In genomic region chr13:67619987-67620386, GRCh38 we compare ENCODE assay signal across 15 cellular contexts.
A peak's percentile ranks its signal among the peaks of the same experiment; 100 is the strongest.
DNase-seq lines count a peak whose midpoint lies in the region; ATAC-seq, FAIRE-seq and TF ChIP-seq lines count a peak whose summit lies in the region.
"Had no signal": no experiment of that assay in that cellular context is flagged by ENCODE, and none has a peak within 500 bp of the region (broad histone marks: within the 10 kb centered on the region; RNA-seq: fewer than 3 reads in every experiment).

No MANE protein-coding gene starts in this region.

- no peaks in the 10 kb centered on the region for H4K20me1 ChIP-seq in IMR-90 (ENCODE audit: insufficient read depth, low read length)

- no peak overlapping the region for H3K27ac ChIP-seq in A549
- no peak overlapping the region for H3K27ac ChIP-seq in IMR-90 (ENCODE audit: insufficient read depth, low read length)
- H3K27ac ChIP-seq: neutrophil had no signal

- no peak overlapping the region for H3K4ac ChIP-seq in IMR-90 (ENCODE audit: low read depth, low read length)

- H2AK9ac ChIP-seq in IMR-90 (replicated peaks; ENCODE audit: low read depth, low read length, poor library complexity) = no peak overlapping the region

- peak overlapping the region; percentile 47; the same call in 1 of the 2 replicates for H2BK120ac ChIP-seq in IMR-90 (ENCODE audit: low read depth, low read length)

- TF ChIP-seq EP300 in A549 (IDR thresholded peaks at IDR 0.05) = no peak

- no peaks in the 10 kb centered on the region for H3K9me1 ChIP-seq in IMR-90 (ENCODE audit: insufficient read depth, low read length)

- no peak overlapping the region for H2AFZ ChIP-seq in IMR-90 (replicated peaks; ENCODE audit: low read length, poor library complexity)

- H3K56ac ChIP-seq in IMR-90 (ENCODE audit: extremely low read depth, insufficient read depth, low read length) = no peak overlapping the region

- ATAC-seq in A549 = peak; percentile 62 to 69; a peak in 4 of 6 replicates
- peak; percentile 53 for ATAC-seq in IMR-90 (ENCODE audit: low read depth)
- no peak for ATAC-seq in HG02798 (IDR thresholded peaks at IDR 0.05; ENCODE audit: poor library complexity, unreplicated experiment)
- ATAC-seq: T-helper 17 cell had no signal

- dilution Hi-C loops in IMR-90 (cut with HindIII; ENCODE audit: low sequenced_read_pairs, unreplicated experiment) = no loop called here

- peak in 1 of 2 experiments; percentile 10 for DNase-seq in A549 (ENCODE audit: low read depth in 1 of 2, low spot score in 1 of 2)
- DNase-seq in IMR-90 = peak; percentile 64
- peak; percentile 42 for DNase-seq in adipocyte (ENCODE audit: low read depth)
- DNase-seq in kidney tubule cell (ENCODE audit: low spot score) = peak; percentile 45
- no peak for DNase-seq in NCI-H1048 (lab: John Stamatoyannopoulos, UW)
- no peak for DNase-seq in COLO829 (ENCODE audit: low spot score)
- DNase-seq in NCI-H2029 treated with DMSO at 0.1 percent for 48 hours (lab: John Stamatoyannopoulos, UW) = no peak
- DNase-seq: activated CD4-positive, alpha-beta T cell treated with anti-CD3 and anti-CD28 coated beads for 1 hour; activated naive CD8-positive, alpha-beta T cell treated with anti-CD3 and anti-CD28 coated beads for 36 hours; NCI-H2227 treated with DMSO at 0.1 percent for 48 hours; stimulated activated CD4-positive, alpha-beta T cell treated with anti-CD3 and anti-CD28 coated beads, Interleukin-12 subunit alpha, Interleukin-12 subunit beta, amount 100 ng/mL, for 4 hours; T-helper 17 cell had no signal

- in situ Hi-C loops in IMR-90 (cut with MboI; ENCODE audit: low sequenced_read_pairs) = no loop called here

- BruUV-seq in IMR-90 (replicated peaks; lab: Mats Ljungman, UMichigan) = no TSS peak

- CTCF ChIA-PET in A549 (lab: Yijun Ruan, JAX) (no interaction called here), IMR-90 (lab: Yijun Ruan, JAX) (interaction anchor here (0.6 kb wide), 1 partner anchor 23 kb away, joined by 4 read pairs; no protein-coding TSS in a partner anchor)

- WGBS in A549 (ENCODE audit: missing lambda C conversion rate) = 19% methylated on average over 2 of the region's 2 CpGs
- no CpG with 5 or more reads among the region's 2 CpGs for WGBS in IMR-90 (ENCODE audit: extremely low coverage in 2 of 2, insufficient read length in 1 of 2), 2 experiments

- H3K14ac ChIP-seq in IMR-90 (replicated peaks; ENCODE audit: low read depth, low read length) = no peak overlapping the region

- no peaks in the 10 kb centered on the region for H3K9me3 ChIP-seq in A549
- H3K9me3 ChIP-seq in IMR-90 (ENCODE audit: control insufficient read depth, insufficient read depth, low read length) = no peaks in the 10 kb centered on the region
- no peaks in the 10 kb centered on the region for H3K9me3 ChIP-seq in adipocyte (ENCODE audit: control insufficient read depth, low read length)
- H3K9me3 ChIP-seq: neutrophil had no signal

- H2BK5ac ChIP-seq in IMR-90 (ENCODE audit: low read depth, low read length, poor library complexity, severe bottlenecking) = peak overlapping the region; percentile 71

- no peak overlapping the region for H4K5ac ChIP-seq in IMR-90 (ENCODE audit: low read depth, low read length)

- no peak overlapping the region for H4K8ac ChIP-seq in IMR-90 (ENCODE audit: low read depth in 2 of 2, low read length in 2 of 2)

- no peak overlapping the region for H3K23ac ChIP-seq in IMR-90 (ENCODE audit: low read depth, low read length)

- FAIRE-seq in A549 (lab: Jason Lieb, UNC) = no peak

- POLR2A ChIA-PET in A549 (lab: Yijun Ruan, JAX) = no interaction called here
- POLR2A ChIA-PET in IMR-90 (lab: Charles Lee; ENCODE audit: unreplicated experiment) = no interaction called here

- TF ChIP-seq POLR2A in A549 (IDR thresholded peaks at IDR 0.05; ENCODE audit: low read length) (no peak), IMR-90 (IDR thresholded peaks at IDR 0.05; ENCODE audit: low read depth, low read length) (no peak)

- no peak overlapping the region for H2BK15ac ChIP-seq in IMR-90 (ENCODE audit: low read depth, low read length)

- H2BK20ac ChIP-seq in IMR-90 (ENCODE audit: low read depth, low read length) = no peak overlapping the region

- H3K18ac ChIP-seq in IMR-90 (ENCODE audit: low read depth, low read length) = peak overlapping the region; percentile 69; the same call in 1 of the 2 replicates

- no peak overlapping the region for H2AK5ac ChIP-seq in IMR-90 (ENCODE audit: low read depth, low read length)

- no peak overlapping the region for H3K4me2 ChIP-seq in A549
- H3K4me2 ChIP-seq in IMR-90 (ENCODE audit: low read depth, low read length) = peak overlapping the region; percentile 68

- TF ChIP-seq CTCF in A549 (IDR thresholded peaks at IDR 0.05) (no peak), IMR-90 (conservative IDR thresholded peaks at IDR 0.05; ENCODE audit: low read depth, low read length) (no peak)

- H3K4me1 ChIP-seq in A549 (peaks cover 3% of the 10 kb centered on the region; the same call in 1 of the 3 replicates), IMR-90 (ENCODE audit: control insufficient read depth, insufficient read depth, low read length) (peaks cover 2% of the 10 kb centered on the region; the same call in 1 of the 2 replicates), adipocyte (ENCODE audit: control insufficient read depth, insufficient read depth, low read length) (peaks cover 7% of the 10 kb centered on the region)

- TF ChIP-seq RAD21 in A549 (conservative IDR thresholded peaks at IDR 0.05 in 1 of 2, IDR thresholded peaks at IDR 0.05 in 1 of 2) (no peak), IMR-90 (IDR thresholded peaks at IDR 0.05; ENCODE audit: low read length) (no peak)

- H3K27me3 ChIP-seq in IMR-90 (ENCODE audit: control insufficient read depth, insufficient read depth, low read length) (no peaks in the 10 kb centered on the region), adipocyte (replicated peaks; ENCODE audit: control insufficient read depth, insufficient read depth, low read length) (no peaks in the 10 kb centered on the region)
- H3K27me3 ChIP-seq: neutrophil had no signal

- H3K36me3 ChIP-seq in IMR-90 (ENCODE audit: control insufficient read depth, insufficient read depth, low read length) (no peaks in the 10 kb centered on the region), adipocyte (ENCODE audit: control insufficient read depth, insufficient read depth, low read length, severe bottlenecking) (no peaks in the 10 kb centered on the region)
- H3K36me3 ChIP-seq: neutrophil had no signal

- no peak overlapping the region for H4K91ac ChIP-seq in IMR-90 (ENCODE audit: insufficient read depth, low read depth, low read length)

- intact Hi-C loops in IMR-90 (cut with micrococcal nuclease) = loop anchor here (2.0 kb wide), 1 partner anchor 65 kb away; no protein-coding TSS in a partner anchor

- no peak overlapping the region for H3K4me3 ChIP-seq in A549
- H3K4me3 ChIP-seq in IMR-90 (ENCODE audit: insufficient read depth, low read depth, low read length) = no peak overlapping the region
- H3K4me3 ChIP-seq in adipocyte (ENCODE audit: low read length) = no peak overlapping the region
- H3K4me3 ChIP-seq: lung had no signal

- H3K9ac ChIP-seq in IMR-90 (ENCODE audit: low read depth, low read length) (no peak overlapping the region), adipocyte (ENCODE audit: low read length) (no peak overlapping the region)

- H3K79me1 ChIP-seq in IMR-90 (ENCODE audit: low read depth in 1 of 2, low read length in 2 of 2) = no peaks in the 10 kb centered on the region

TF ChIP-seq in A549, 52 proteins besides CTCF, POLR2A, EP300 and RAD21 (continues in another document):
- TF ChIP-seq HOXB5 (CRISPR knock-in tag; IDR thresholded peaks at IDR 0.05) = no peak
- no peak for TF ChIP-seq HOXB13 (CRISPR knock-in tag; IDR thresholded peaks at IDR 0.05; ENCODE audit: low read depth)
- TF ChIP-seq POLR2AphosphoS2 (conservative IDR thresholded peaks at IDR 0.05; ENCODE audit: low read length) = no peak
- no peak for TF ChIP-seq EHF (CRISPR knock-in tag; IDR thresholded peaks at IDR 0.05)
- TF ChIP-seq KDM5A (IDR thresholded peaks at IDR 0.05) = no peak
- TF ChIP-seq RFX5 (IDR thresholded peaks at IDR 0.05) = no peak
- no peak for TF ChIP-seq RCOR1 (IDR thresholded peaks at IDR 0.05; ENCODE audit: low read depth, low read length)
- no peak for TF ChIP-seq FOSB (CRISPR knock-in tag; IDR thresholded peaks at IDR 0.05)
- no peak for TF ChIP-seq MAZ (IDR thresholded peaks at IDR 0.05; ENCODE audit: borderline replicate concordance, low read depth, low read length)
- TF ChIP-seq BCL3 (IDR thresholded peaks at IDR 0.05) = no peak
- no peak for TF ChIP-seq CEBPB (IDR thresholded peaks at IDR 0.05)

TF ChIP-seq in IMR-90, 13 proteins besides CTCF, POLR2A, EP300 and RAD21:
- TF ChIP-seq BHLHE40 (IDR thresholded peaks at IDR 0.05; ENCODE audit: low read depth, low read length) (0 out of 2 replicates have a peak, but pooled peaks have one; percentile 8), NFE2L2 (IDR thresholded peaks at IDR 0.05; ENCODE audit: low read depth, low read length) (no peak), RFX5 (IDR thresholded peaks at IDR 0.05; ENCODE audit: low read depth, low read length) (no peak), FOS (IDR thresholded peaks at IDR 0.05; ENCODE audit: low read depth, low read length) (peak; percentile 53), MAFK (IDR thresholded peaks at IDR 0.05; ENCODE audit: low read depth, low read length) (peak; percentile 36)

Comparison
In these comparisons a context has a peak if more than half of its experiments do, and no peak if none do; other contexts are left out.
1. DNase-seq: peak in IMR-90 (single experiment), adipocyte (single experiment) and kidney tubule cell (single experiment); none in NCI-H1048 (single experiment), COLO829 (single experiment) and NCI-H2029 treated with DMSO at 0.1 percent for 48 hours (single experiment).